ENCODE assay signal across 8 cellular contexts in genomic region chr3:114746502-114746901, GRCh38.
DNase-seq lines count a peak whose midpoint lies in the region; ATAC-seq and TF ChIP-seq lines count a peak whose summit lies in the region.

No MANE protein-coding gene starts in this region.

- TF ChIP-seq CTCF in esophagus muscularis mucosa (IDR thresholded peaks at IDR 0.05) (no peak), WERI-Rb-1 (IDR thresholded peaks at IDR 0.05; ENCODE audit: low read depth, low read length) (no peak)

- intact Hi-C loops in esophagus muscularis mucosa (cut with DNase I) = no loop called here

- peak overlapping the region; percentile 78 for H3K4me2 ChIP-seq in skeletal muscle satellite cell (ENCODE audit: low read length)

- H3K9me3 ChIP-seq in esophagus muscularis mucosa (no peaks in the 10 kb centered on the region), skeletal muscle satellite cell (replicated peaks; ENCODE audit: low read length) (no peaks in the 10 kb centered on the region), WERI-Rb-1 (ENCODE audit: severe bottlenecking) (no peaks in the 10 kb centered on the region)

- peak; percentile 74 for ATAC-seq in GM18498 (IDR thresholded peaks at IDR 0.05; ENCODE audit: unreplicated experiment)
- peak; percentile 73 for ATAC-seq in HG03097 (IDR thresholded peaks at IDR 0.05; ENCODE audit: low FRiP score, unreplicated experiment)

- H3K9ac ChIP-seq in skeletal muscle satellite cell (ENCODE audit: low read depth, low read length) = peak overlapping the region; percentile 74

- TF ChIP-seq POLR2A in esophagus muscularis mucosa (IDR thresholded peaks at IDR 0.05; ENCODE audit: low read depth) = no peak

- H3K27me3 ChIP-seq in esophagus muscularis mucosa = no peaks in the 10 kb centered on the region
- no peaks in the 10 kb centered on the region for H3K27me3 ChIP-seq in skeletal muscle satellite cell (ENCODE audit: control insufficient read depth, insufficient read depth, low read length)
- H3K27me3 ChIP-seq in WERI-Rb-1 (ENCODE audit: insufficient read depth, low read depth, severe bottlenecking) = peaks cover 9% of the 10 kb centered on the region

- H3K4me1 ChIP-seq in esophagus muscularis mucosa (peaks cover 0 to 19% (median 9%) of the 10 kb centered on the region in 4 donors), skeletal muscle satellite cell (ENCODE audit: control insufficient read depth, insufficient read depth, low read length) (peaks cover 16% of the 10 kb centered on the region)

- H3K27ac ChIP-seq in esophagus muscularis mucosa (replicated peaks in 1 of 4) (peak overlapping the region; percentile 21 to 55 (median 45)), WERI-Rb-1 (no peak overlapping the region)

- H3K36me3 ChIP-seq in esophagus muscularis mucosa = no peaks in the 10 kb centered on the region
- H3K36me3 ChIP-seq in skeletal muscle satellite cell (ENCODE audit: insufficient read depth, low read length) = no peaks in the 10 kb centered on the region
- H3K36me3 ChIP-seq in WERI-Rb-1 = no peaks in the 10 kb centered on the region

- no peak for DNase-seq in esophagus muscularis mucosa (ENCODE audit: extremely low spot score)
- DNase-seq in COLO668 (lab: John Stamatoyannopoulos, UW; ENCODE audit: unreplicated experiment) = no peak
- no peak for DNase-seq in foreskin melanocyte
- no peak for DNase-seq in stimulated activated CD4-positive, alpha-beta T cell treated with anti-CD3 and anti-CD28 coated beads, Interleukin-15, amount 100 ng/mL, for 24 hours
- no peak for DNase-seq in WERI-Rb-1

- TF ChIP-seq EP300 in esophagus muscularis mucosa (IDR thresholded peaks at IDR 0.05) = no peak

- H3K4me3 ChIP-seq in esophagus muscularis mucosa (peak overlapping the region; percentile 22 to 29 (median 26)), skeletal muscle satellite cell (ENCODE audit: low read length) (peak overlapping the region; percentile 63), WERI-Rb-1 (ENCODE audit: low read depth, low read length) (no peak overlapping the region)

- WGBS in esophagus muscularis mucosa = 52% methylated on average over 3 of the region's 3 CpGs
